2 cellular contexts compared by ENCODE assay signal in the genomic region with DNA sequence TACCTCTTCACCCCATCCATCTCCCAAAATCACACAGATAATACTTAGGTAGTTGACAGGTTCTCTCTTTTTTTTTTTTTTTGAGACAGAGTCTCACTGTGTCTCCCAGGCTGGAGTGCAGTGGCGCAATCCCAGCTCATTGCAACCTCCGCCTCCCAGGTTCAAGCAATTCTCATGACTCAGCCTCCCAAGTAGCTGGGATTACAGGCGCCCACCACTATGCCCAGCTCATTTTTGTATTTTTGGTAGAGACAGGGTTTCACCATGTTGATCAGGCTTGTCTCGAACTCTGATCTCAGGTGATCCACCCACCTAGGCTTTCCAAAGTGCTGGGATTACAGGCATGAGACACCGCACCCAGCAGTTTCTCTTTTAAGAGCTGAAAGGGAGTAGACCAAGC.
TF ChIP-seq lines count a peak whose summit lies in the region.

No MANE protein-coding gene starts in this region.

TF ChIP-seq in HCT116, 20 proteins besides CTCF, POLR2A, EP300 and RAD21:
- TF ChIP-seq CEBPB (IDR thresholded peaks at IDR 0.05; ENCODE audit: low read depth), result 0 out of 2 replicates have a peak, but pooled peaks have one; percentile 41
TF ChIP-seq in HCT116: peak in this region for 1; not testable (repeated sequence) for 19.

TF ChIP-seq in IMR-90, 13 proteins besides CTCF, POLR2A, EP300 and RAD21:
- peak; percentile 68 for TF ChIP-seq CEBPB (IDR thresholded peaks at IDR 0.05; ENCODE audit: low read depth, low read length)
TF ChIP-seq in IMR-90: peak in this region for 1; not testable (repeated sequence) for 12.
